Comparison of ENCODE assay signal across 26 cellular contexts in genomic region chr12:67414011-67414715, GRCh38.
DNase-seq lines count a peak whose midpoint lies in the region; ATAC-seq and TF ChIP-seq lines count a peak whose summit lies in the region.
"Had no signal": no experiment of that assay in that cellular context is flagged by ENCODE, and none has a peak within 500 bp of the region (broad histone marks: within the 10 kb centered on the region; RNA-seq: fewer than 3 reads in every experiment).

No MANE protein-coding gene starts in this region.

- ATAC-seq in SK-N-SH treated with all-trans-retinoic acid at 6 μM for 48 hours, result no peak; the same call in 2 of the 3 replicates
- ATAC-seq in aorta (ENCODE audit: low FRiP score), result no peak
- ATAC-seq in GM18858 (IDR thresholded peaks at IDR 0.05; ENCODE audit: unreplicated experiment), result no peak
- ATAC-seq: activated CD8-positive, alpha-beta memory T cell treated with anti-CD3 and anti-CD28 coated beads, Interleukin-2, amount 10 ng/mL, durations not matched to agents 7 days and 5 days; activated T-cell treated with anti-CD3 and anti-CD28 coated beads, Interleukin-2, amount 50 U/mL, for 72 hours; left ventricle myocardium superior; naive thymus-derived CD8-positive, alpha-beta T cell; pancreas; right lobe of liver had no signal

- H3K4me1 Mint-ChIP-seq in neural progenitor cell, result peaks cover 8% of the 10 kb centered on the region
- H3K4me1 Mint-ChIP-seq: activated CD4-positive, alpha-beta T cell treated with anti-CD3 and anti-CD28 coated beads, Interleukin-2, amount 10 ng/mL, durations not matched to agents 7 days and 5 days; activated CD8-positive, alpha-beta memory T cell treated with anti-CD3 and anti-CD28 coated beads, Interleukin-2, amount 10 ng/mL, durations not matched to agents 7 days and 5 days; immature natural killer cell had no signal

- H4K8ac ChIP-seq in neuronal stem cell (ENCODE audit: low read depth, low read length), result no peak overlapping the region

- H2BK12ac ChIP-seq in neuronal stem cell (ENCODE audit: low read length), result no peak overlapping the region

- no peak overlapping the region for H3K9ac ChIP-seq in neural progenitor cell
- H3K9ac ChIP-seq in neuronal stem cell (ENCODE audit: low read depth, low read length, poor library complexity), result no peak overlapping the region

- H3K4ac ChIP-seq in neuronal stem cell (ENCODE audit: low read length), result no peak overlapping the region

- H3K9me3 Mint-ChIP-seq in neural progenitor cell, result no peaks in the 10 kb centered on the region
- H3K9me3 Mint-ChIP-seq: immature natural killer cell had no signal

- peaks cover 8% of the 10 kb centered on the region for H3K27me3 Mint-ChIP-seq in neural progenitor cell (ENCODE audit: insufficient read depth, low read depth)
- H3K27me3 Mint-ChIP-seq: activated CD4-positive, alpha-beta T cell treated with anti-CD3 and anti-CD28 coated beads, Interleukin-2, amount 10 ng/mL, durations not matched to agents 7 days and 5 days; activated CD8-positive, alpha-beta memory T cell treated with anti-CD3 and anti-CD28 coated beads, Interleukin-2, amount 10 ng/mL, durations not matched to agents 7 days and 5 days; stimulated activated naive CD8-positive, alpha-beta T cell treated with anti-CD3 and anti-CD28 coated beads, Interleukin-15, Interleukin-2, amounts not matched to agents 100 ng/mL and 50 ng/mL, for 24 hours had no signal

- no peaks in the 10 kb centered on the region for H3K9me3 ChIP-seq in neural progenitor cell (ENCODE audit: low read depth)
- no peaks in the 10 kb centered on the region for H3K9me3 ChIP-seq in aorta (ENCODE audit: control insufficient read depth, low read length)
- H3K9me3 ChIP-seq in neuronal stem cell (replicated peaks in 1 of 2; ENCODE audit: control insufficient read depth in 2 of 2, insufficient read depth in 1 of 2, low read depth in 1 of 2, low read length in 2 of 2), result no peaks in the 10 kb centered on the region
- H3K9me3 ChIP-seq: adrenal gland, pancreas, right lobe of liver had no signal

- H3K4me3 ChIP-seq in neural progenitor cell (no peak overlapping the region), aorta (ENCODE audit: low read length in 2 of 2) (no peak overlapping the region), neuronal stem cell (ENCODE audit: low read length in 2 of 2) (no peak overlapping the region)
- H3K4me3 ChIP-seq: adrenal gland, pancreas, right lobe of liver had no signal

- no peak overlapping the region for H3K4me3 Mint-ChIP-seq in neural progenitor cell
- H3K4me3 Mint-ChIP-seq: activated CD4-positive, alpha-beta T cell treated with anti-CD3 and anti-CD28 coated beads, Interleukin-2, amount 10 ng/mL, durations not matched to agents 7 days and 5 days; activated CD8-positive, alpha-beta memory T cell treated with anti-CD3 and anti-CD28 coated beads, Interleukin-2, amount 10 ng/mL, durations not matched to agents 7 days and 5 days; activated T-cell treated with anti-CD3 and anti-CD28 coated beads, Interleukin-2, amount 50 U/mL, for 72 hours; immature natural killer cell; naive thymus-derived CD8-positive, alpha-beta T cell; stimulated activated naive CD8-positive, alpha-beta T cell treated with anti-CD3 and anti-CD28 coated beads, Interleukin-15, Interleukin-2, amounts not matched to agents 100 ng/mL and 50 ng/mL, for 24 hours had no signal

- 63 to 69% methylated on average over 6 of the region's 6 CpGs for whole genome bisulfite sequencing in aorta, 2 donors
- WGBS in neuronal stem cell (ENCODE audit: extremely low coverage in 2 of 2, insufficient read length in 2 of 2, insufficient replicate concordance in 1 of 2), 2 donors, result no CpG with 5 or more reads among the region's 6 CpGs

- H3K4me2 ChIP-seq in neural progenitor cell (peak overlapping the region; percentile 27), neuronal stem cell (ENCODE audit: insufficient read depth, low read length, poor library complexity, severe bottlenecking) (no peak overlapping the region)

- H2BK120ac ChIP-seq in neuronal stem cell (ENCODE audit: low read depth, low read length), result no peak overlapping the region

- intact Hi-C loops in aorta (cut with DNase I), result no loop called here

- no peak overlapping the region for H4K91ac ChIP-seq in neuronal stem cell (ENCODE audit: low read depth, low read length, poor library complexity)

- H3K36me3 ChIP-seq in neural progenitor cell (no peaks in the 10 kb centered on the region), aorta (ENCODE audit: control insufficient read depth in 1 of 2, insufficient read depth in 2 of 2, low read length in 1 of 2) (no peaks in the 10 kb centered on the region), neuronal stem cell (replicated peaks in 1 of 2; ENCODE audit: control insufficient read depth in 2 of 2, insufficient read depth in 2 of 2, low read length in 2 of 2) (no peaks in the 10 kb centered on the region)
- H3K36me3 ChIP-seq: adrenal gland, pancreas, right lobe of liver had no signal

- H3K23ac ChIP-seq in neuronal stem cell (ENCODE audit: low read depth, low read length, poor library complexity), result no peak overlapping the region

- no peaks in the 10 kb centered on the region for H3K79me1 ChIP-seq in neuronal stem cell (ENCODE audit: low read depth, low read length)

- no peak overlapping the region for H3K18ac ChIP-seq in neuronal stem cell (ENCODE audit: low read length)

- H3K4me1 ChIP-seq in neural progenitor cell (peaks cover 34% of the 10 kb centered on the region), aorta (ENCODE audit: control insufficient read depth in 1 of 2, insufficient read depth in 2 of 2, low read length in 2 of 2) (peaks cover 0 to 2% of the 10 kb centered on the region in 2 donors), neuronal stem cell (ENCODE audit: control insufficient read depth in 2 of 2, insufficient read depth in 1 of 2, low read depth in 1 of 2, low read length in 2 of 2) (peaks cover 0 to 9% of the 10 kb centered on the region in 2 donors)
- H3K4me1 ChIP-seq: adrenal gland had no signal

- H3K27ac Mint-ChIP-seq in neural progenitor cell, result no peak overlapping the region
- H3K27ac Mint-ChIP-seq: activated CD4-positive, alpha-beta T cell treated with anti-CD3 and anti-CD28 coated beads, Interleukin-2, amount 10 ng/mL, durations not matched to agents 7 days and 5 days; activated CD8-positive, alpha-beta memory T cell treated with anti-CD3 and anti-CD28 coated beads, Interleukin-2, amount 10 ng/mL, durations not matched to agents 7 days and 5 days; activated T-cell treated with anti-CD3 and anti-CD28 coated beads, Interleukin-2, amount 50 U/mL, for 72 hours; immature natural killer cell; stimulated activated naive CD8-positive, alpha-beta T cell treated with anti-CD3 and anti-CD28 coated beads, Interleukin-15, Interleukin-2, amounts not matched to agents 100 ng/mL and 50 ng/mL, for 24 hours had no signal

- no peak overlapping the region for H2BK15ac ChIP-seq in neuronal stem cell (ENCODE audit: low read length)

- H2BK5ac ChIP-seq in neuronal stem cell (ENCODE audit: low read length), result no peak overlapping the region

- no peak overlapping the region for H3K14ac ChIP-seq in neuronal stem cell (ENCODE audit: low read length)

- H2AFZ ChIP-seq in neural progenitor cell (replicated peaks), result peak overlapping the region; percentile 44
- no peak overlapping the region for H2AFZ ChIP-seq in neuronal stem cell (ENCODE audit: low read length)

- H3F3A ChIP-seq in neural progenitor cell (ENCODE audit: low read depth), result no peaks in the 10 kb centered on the region

- peak; percentile 20 for DNase-seq in Daoy (ENCODE audit: low read depth)
- DNase-seq in LHCN-M2 (ENCODE audit: low read depth), result peak; percentile 52
- DNase-seq in neural progenitor cell (ENCODE audit: low spot score), result no peak
- DNase-seq in aorta, result no peak
- DNase-seq in neuronal stem cell (ENCODE audit: low spot score), result no peak
- DNase-seq: activated CD4-positive, alpha-beta T cell treated with anti-CD3 and anti-CD28 coated beads, Interleukin-2, amount 10 ng/mL, durations not matched to agents 7 days and 5 days; activated CD8-positive, alpha-beta memory T cell treated with anti-CD3 and anti-CD28 coated beads, Interleukin-2, amount 10 ng/mL, durations not matched to agents 7 days and 5 days; activated naive CD4-positive, alpha-beta T cell treated with Interleukin-2 at 50 U/mL for 16 hours; activated T-cell treated with anti-CD3 and anti-CD28 coated beads, Interleukin-2, amount 50 U/mL, for 72 hours; adrenal gland; Calu3; effector memory CD4-positive, alpha-beta T cell; immature natural killer cell; left ventricle myocardium superior; naive thymus-derived CD8-positive, alpha-beta T cell; NCI-H2081; NCI-H526; pancreas; right lobe of liver; stimulated activated CD4-positive, alpha-beta T cell treated with anti-CD3 and anti-CD28 coated beads, Interleukin-15, amount 100 ng/mL, for 24 hours had no signal

- H3K27me3 ChIP-seq in neural progenitor cell, result no peaks in the 10 kb centered on the region
- H3K27me3 ChIP-seq in aorta (ENCODE audit: control insufficient read depth in 1 of 2, insufficient read depth in 2 of 2, low read length in 1 of 2), result peaks cover 0 to 2% of the 10 kb centered on the region in 2 donors
- H3K27me3 ChIP-seq in neuronal stem cell (ENCODE audit: control insufficient read depth in 3 of 3, insufficient read depth in 3 of 3, low read depth in 1 of 3, low read length in 3 of 3), result no peaks in the 10 kb centered on the region
- H3K27me3 ChIP-seq: adrenal gland, pancreas, right lobe of liver had no signal

- no peak for TF ChIP-seq CTCF in neural progenitor cell (IDR thresholded peaks at IDR 0.05)

- H2AK5ac ChIP-seq in neuronal stem cell (ENCODE audit: low read depth, low read length), result no peak overlapping the region

- no peaks in the 10 kb centered on the region for H3K79me2 ChIP-seq in neural progenitor cell (ENCODE audit: low read depth)

- no peaks in the 10 kb centered on the region for H3K36me3 Mint-ChIP-seq in neural progenitor cell
- H3K36me3 Mint-ChIP-seq: activated CD8-positive, alpha-beta memory T cell treated with anti-CD3 and anti-CD28 coated beads, Interleukin-2, amount 10 ng/mL, durations not matched to agents 7 days and 5 days; immature natural killer cell had no signal

- H3K27ac ChIP-seq in neural progenitor cell (no peak overlapping the region), aorta (ENCODE audit: low read depth in 1 of 2, low read length in 2 of 2) (no peak overlapping the region), neuronal stem cell (replicated peaks; ENCODE audit: low read length) (no peak overlapping the region)
- H3K27ac ChIP-seq: adrenal gland, C4-2B, pancreas, right lobe of liver, RWPE1, VCaP had no signal

- no peaks in the 10 kb centered on the region for H4K20me1 ChIP-seq in neural progenitor cell (ENCODE audit: low read depth)

Comparison
In these comparisons a context has a peak if more than half of its experiments do, and no peak if none do; other contexts are left out.
1. DNase-seq: peak in Daoy (single experiment) and LHCN-M2 (single experiment); none in neural progenitor cell (single experiment), aorta (0 of 2) and neuronal stem cell (single experiment).